10 cellular contexts compared by ENCODE assay signal in genomic region chr13:20191311-20191901, GRCh38. TPM values are rescaled to one million over a fixed set of nuclear protein-coding genes. Genes with fewer than 3 reads are reported as not detected.
A peak's percentile ranks its signal among the peaks of the same experiment; 100 is the strongest.
DNase-seq lines count a peak whose midpoint lies in the region; ATAC-seq and TF ChIP-seq lines count a peak whose summit lies in the region.
"Had no signal": no experiment of that assay in that cellular context is flagged by ENCODE, and none has a peak within 500 bp of the region (broad histone marks: within the 10 kb centered on the region; RNA-seq: fewer than 3 reads in every experiment).

No MANE protein-coding gene starts in this region.

- H2BK120ac ChIP-seq in mesendoderm (ENCODE audit: low read depth, low read length) = no peak overlapping the region

- no peak overlapping the region for H4K8ac ChIP-seq in mesendoderm (ENCODE audit: low read depth, low read length)

- no peak for TF ChIP-seq POLR2A in vagina (IDR thresholded peaks at IDR 0.05)

- in situ Hi-C loops in mammary epithelial cell (cut with MboI; ENCODE audit: low sequenced_read_pairs in 2 of 2) = loop anchor here (10.0 to 25.0 kb wide), 3 partner anchors 293 to 721 kb away; partner anchors contain the start of gene XPO4 (in 2 of the 2)

- peak overlapping the region; percentile 81 for H3K23ac ChIP-seq in mesendoderm (ENCODE audit: low read length)

- no peaks in the 10 kb centered on the region for H4K20me1 ChIP-seq in mammary epithelial cell (ENCODE audit: insufficient read depth, low read length)

- H3K79me1 ChIP-seq in mesendoderm (ENCODE audit: low read length) = no peaks in the 10 kb centered on the region

- H3K18ac ChIP-seq in mesendoderm (ENCODE audit: low read length) = no peak overlapping the region

- no peak overlapping the region for H2BK5ac ChIP-seq in mesendoderm (ENCODE audit: low read length)

- H3K9me3 ChIP-seq in mammary epithelial cell (replicated peaks; ENCODE audit: insufficient read depth, low read length) (no peaks in the 10 kb centered on the region), vagina (no peaks in the 10 kb centered on the region)
- H3K9me3 ChIP-seq: BLaER1 had no signal

- H3K27ac ChIP-seq in mammary epithelial cell (ENCODE audit: insufficient read depth, low read depth, low read length) (peak overlapping the region; percentile 74), mesendoderm (ENCODE audit: low read depth, low read length) (no peak overlapping the region), vagina (peak overlapping the region; percentile 65)
- H3K27ac ChIP-seq: BLaER1 had no signal

- ATAC-seq in GM18909 (IDR thresholded peaks at IDR 0.05; ENCODE audit: poor library complexity, unreplicated experiment) = no peak

- 32% methylated on average over 7 of the region's 9 CpGs for WGBS in mammary epithelial cell (ENCODE audit: low coverage, missing lambda C conversion rate)
- no CpG with 5 or more reads among the region's 9 CpGs for WGBS in mesendoderm (ENCODE audit: extremely low coverage, insufficient coverage, low lambda C conversion rate)

- dilution Hi-C loops in mammary epithelial cell (cut with HindIII; ENCODE audit: low sequenced_read_pairs) = loop anchor here (5.0 to 25.0 kb wide), 4 partner anchors 61 to 746 kb away; no protein-coding TSS in a partner anchor

- H3K9me3 Mint-ChIP-seq in activated naive CD8-positive, alpha-beta T cell (ENCODE audit: low read depth) = no peaks in the 10 kb centered on the region
- H3K9me3 Mint-ChIP-seq in activated naive CD8-positive, alpha-beta T cell treated with anti-CD3 and anti-CD28 coated beads for 36 hours = no peaks in the 10 kb centered on the region

- no peak overlapping the region for H3K27ac Mint-ChIP-seq in activated naive CD8-positive, alpha-beta T cell
- H3K27ac Mint-ChIP-seq in activated naive CD8-positive, alpha-beta T cell treated with anti-CD3 and anti-CD28 coated beads for 36 hours = no peak overlapping the region

- H2AK5ac ChIP-seq in mesendoderm (ENCODE audit: low read length) = no peak overlapping the region

- peak overlapping the region; percentile 83 for H2AFZ ChIP-seq in mammary epithelial cell (ENCODE audit: low read depth, low read length)

- intact Hi-C loops in mammary epithelial cell (cut with micrococcal nuclease) = loop anchor here (5.0 kb wide), 2 partner anchors 376 to 531 kb away; partner anchors contain the start of gene IFT88
- intact Hi-C loops in vagina (cut with DNase I) = loop anchor here (5.0 to 10.0 kb wide), 2 partner anchors 293 to 991 kb away; no protein-coding TSS in a partner anchor

- no TSS peak for BruUV-seq in mammary epithelial cell (replicated peaks; lab: Mats Ljungman, UMichigan)

- peaks cover 40% of the 10 kb centered on the region for H3K4me1 ChIP-seq in mammary epithelial cell (ENCODE audit: insufficient read depth, low read length)
- H3K4me1 ChIP-seq in mesendoderm (ENCODE audit: control insufficient read depth, low read depth, low read length) = no peaks in the 10 kb centered on the region
- H3K4me1 ChIP-seq in vagina = peaks cover 39% of the 10 kb centered on the region

- H3K36me3 ChIP-seq in mammary epithelial cell (ENCODE audit: insufficient read depth, low read length) (peaks cover 24% of the 10 kb centered on the region), mesendoderm (ENCODE audit: control insufficient read depth, insufficient read depth, low read length) (no peaks in the 10 kb centered on the region), vagina (no peaks in the 10 kb centered on the region)
- H3K36me3 ChIP-seq: BLaER1 had no signal

- H3K4ac ChIP-seq in mesendoderm (ENCODE audit: low read depth, low read length) = no peak overlapping the region

- no peak for DNase-seq in activated naive CD8-positive, alpha-beta T cell treated with anti-CD3 and anti-CD28 coated beads for 36 hours
- no peak for DNase-seq in mammary epithelial cell
- no peak for DNase-seq in mesendoderm
- DNase-seq in vagina (ENCODE audit: extremely low spot score in 2 of 2) = peak in 1 of 2 donors; percentile 84
- DNase-seq in NCI-H1930 (lab: John Stamatoyannopoulos, UW) = no peak
- no peak for DNase-seq in pons (ENCODE audit: low spot score)
- DNase-seq: NCI-H2081 had no signal

- H3K27me3 ChIP-seq in mammary epithelial cell (ENCODE audit: insufficient read depth, low read length) (no peaks in the 10 kb centered on the region), mesendoderm (ENCODE audit: insufficient read depth, low read length, poor library complexity) (peaks cover 43% of the 10 kb centered on the region), vagina (peaks cover 16% of the 10 kb centered on the region)

- no peak overlapping the region for H4K5ac ChIP-seq in mesendoderm (ENCODE audit: low read length)

- peak overlapping the region; percentile 63 for H3K4me3 Mint-ChIP-seq in activated naive CD8-positive, alpha-beta T cell
- H3K4me3 Mint-ChIP-seq in activated naive CD8-positive, alpha-beta T cell treated with anti-CD3 and anti-CD28 coated beads for 36 hours = no peak overlapping the region

- TF ChIP-seq CTCF in mammary epithelial cell (conservative IDR thresholded peaks at IDR 0.05 in 1 of 2, IDR thresholded peaks at IDR 0.05 in 1 of 2; ENCODE audit: extremely low read depth in 1 of 2, insufficient read depth in 1 of 2, low read depth in 1 of 2, low read length in 2 of 2) (no peak), vagina (IDR thresholded peaks at IDR 0.05) (no peak)

- H3K4me2 ChIP-seq in mammary epithelial cell (ENCODE audit: insufficient read depth, low read depth, low read length) (peak overlapping the region; percentile 80), mesendoderm (ENCODE audit: low read length) (peak overlapping the region; percentile 71)

- H3K27me3 Mint-ChIP-seq in activated naive CD8-positive, alpha-beta T cell = peaks cover 18% of the 10 kb centered on the region
- H3K27me3 Mint-ChIP-seq in activated naive CD8-positive, alpha-beta T cell treated with anti-CD3 and anti-CD28 coated beads for 36 hours = peaks cover 54% of the 10 kb centered on the region

- H2BK15ac ChIP-seq in mesendoderm (replicated peaks; ENCODE audit: low read depth) = no peak overlapping the region

- H3K79me2 ChIP-seq in mammary epithelial cell (ENCODE audit: insufficient read depth, low read length) (peaks cover 48% of the 10 kb centered on the region), mesendoderm (ENCODE audit: control insufficient read depth, insufficient read depth, low read length) (no peaks in the 10 kb centered on the region)

- peak overlapping the region; percentile 66 for H3K56ac ChIP-seq in mesendoderm (ENCODE audit: low read length)

- peak overlapping the region; percentile 53 to 64 (median 64) for H3K4me3 ChIP-seq in mammary epithelial cell (replicated peaks in 1 of 3; ENCODE audit: insufficient read depth in 1 of 3, low read depth in 2 of 3, low read length in 3 of 3)
- no peak overlapping the region for H3K4me3 ChIP-seq in mesendoderm (ENCODE audit: low read length)
- peak overlapping the region; percentile 54 to 59 for H3K4me3 ChIP-seq in vagina

- H3K9ac ChIP-seq in mammary epithelial cell (ENCODE audit: insufficient read depth, low read length) = peak overlapping the region; percentile 74
- peak overlapping the region; percentile 30 for H3K9ac ChIP-seq in mesendoderm (ENCODE audit: low read length)
- H3K9ac ChIP-seq: BLaER1 had no signal

- CTCF ChIA-PET in mammary epithelial cell (lab: Charles Lee; ENCODE audit: low non-redundant PET) = interaction anchor here (0.6 kb wide), 1 partner anchor 708 kb away, joined by 3 read pairs; no protein-coding TSS in a partner anchor

- H3K36me3 Mint-ChIP-seq in activated naive CD8-positive, alpha-beta T cell = no peaks in the 10 kb centered on the region
- no peaks in the 10 kb centered on the region for H3K36me3 Mint-ChIP-seq in activated naive CD8-positive, alpha-beta T cell treated with anti-CD3 and anti-CD28 coated beads for 36 hours

- peaks cover 26% of the 10 kb centered on the region for H3K4me1 Mint-ChIP-seq in activated naive CD8-positive, alpha-beta T cell (ENCODE audit: low read depth)
- H3K4me1 Mint-ChIP-seq in activated naive CD8-positive, alpha-beta T cell treated with anti-CD3 and anti-CD28 coated beads for 36 hours = peaks cover 20% of the 10 kb centered on the region

RNA-seq across cellular contexts. Expression of gene GJB2, which starts 1.3 kb away (rescaled TPM):
- total RNA-seq in activated naive CD8-positive, alpha-beta T cell treated with anti-CD3 and anti-CD28 coated beads for 36 hours = 1 to 10 TPM; 1.8 to 2.1 TPM
- total RNA-seq in mammary epithelial cell (100 to 1,000 TPM in 1 of 2 donors, 10 to 100 TPM in 1; 48.1 to 126 TPM), vagina (217 TPM)
- polyA plus RNA-seq in mammary epithelial cell = 144 TPM
- 171 TPM for polyA minus RNA-seq in mammary epithelial cell
- polyA plus RNA-seq in mesendoderm (2013, experiment 1 of 2) = 0.08 TPM
- 0.08 TPM for polyA plus RNA-seq in mesendoderm (2013, experiment 2 of 2)

RNA-seq across cellular contexts. Expression of gene GJA3, which starts 30.6 kb away (rescaled TPM):
- total RNA-seq in activated naive CD8-positive, alpha-beta T cell treated with anti-CD3 and anti-CD28 coated beads for 36 hours = 1 to 10 TPM; 1.0 TPM
- 1 to 10 TPM; 2.8 to 4.2 TPM for total RNA-seq in mammary epithelial cell
- polyA plus RNA-seq in mammary epithelial cell = 1.3 TPM
- polyA minus RNA-seq in mammary epithelial cell = 3.2 TPM
- 0.14 TPM for polyA plus RNA-seq in mesendoderm (2013, experiment 1 of 2)
- polyA plus RNA-seq in mesendoderm (2013, experiment 2 of 2) = 0.18 TPM
- total RNA-seq in vagina = not detected

RNA-seq across cellular contexts. Expression of gene GJB6, which starts 40.7 kb away (rescaled TPM):
- total RNA-seq in activated naive CD8-positive, alpha-beta T cell treated with anti-CD3 and anti-CD28 coated beads for 36 hours = 1 to 10 TPM; 7.7 to 8.7 TPM
- total RNA-seq in mammary epithelial cell (10 to 100 TPM in 1 of 2 donors, 1 to 10 TPM in 1; 2.1 to 27.5 TPM), vagina (121 TPM)
- 1.4 TPM for polyA plus RNA-seq in mammary epithelial cell
- not detected for polyA minus RNA-seq in mammary epithelial cell
- polyA plus RNA-seq in mesendoderm (2013, experiment 1 of 2) = 0.07 TPM
- 0.08 TPM for polyA plus RNA-seq in mesendoderm (2013, experiment 2 of 2)

Comparison
In these comparisons a context has a peak if more than half of its experiments do, and no peak if none do; other contexts are left out.
1. RNA of gene GJB2, which starts 1.3 kb away (total RNA-seq): 217 TPM in vagina (single experiment) and 48.1 to 126 TPM in mammary epithelial cell; 1.8 to 2.1 TPM in activated naive CD8-positive, alpha-beta T cell treated with anti-CD3 and anti-CD28 coated beads for 36 hours; every median in the first group is over 10 times any median in the second.